ENCODE assay signal across 8 cellular contexts in genomic region chr2:87471478-87471877, GRCh38.
DNase-seq lines count a peak whose midpoint lies in the region; ATAC-seq and TF ChIP-seq lines count a peak whose summit lies in the region.
"Not testable (repeated sequence)": the region's sequence is repeated elsewhere in the genome, so short reads cannot be mapped to it uniquely, and the experiment has no call there.

No MANE protein-coding gene starts in this region.

- CTCF ChIA-PET in AG04450 (lab: Charles Lee); T-cell (lab: Charles Lee): not testable (repeated sequence)

- ATAC-seq in T-cell (replicated peaks in 1 of 4); activated T-cell treated with anti-CD3 and anti-CD28 coated beads, Interleukin-2, amount 50 U/mL, for 4 hours: not testable (repeated sequence)

- H3K36me3 ChIP-seq in cardiac muscle cell, result not testable (repeated sequence)

- intact Hi-C loops in dendritic cell treated with granulocyte-macrophage colony-stimulating factor and Interleukin-4, amounts not matched to agents 40 ng/mL and 50 ng/mL, for 4 days (cut with micrococcal nuclease), result not testable (repeated sequence)

- H3K9me3 ChIP-seq in AG04450 (ENCODE audit: control insufficient read depth, insufficient read depth, low read length); cardiac muscle cell (ENCODE audit: low read depth): not testable (repeated sequence)

- TF ChIP-seq CTCF in AG04450 (IDR thresholded peaks at IDR 0.05; ENCODE audit: low read depth, low read length) (0 out of 2 replicates have a peak, but pooled peaks have one; percentile 22), HFFc6 (IDR thresholded peaks at IDR 0.05) (peak; percentile 53; the same call in 1 of the 2 replicates), cardiac muscle cell (IDR thresholded peaks at IDR 0.05; ENCODE audit: low read depth, low read length) (peak; percentile 14), progenitor cell of endocrine pancreas (IDR thresholded peaks at IDR 0.05; ENCODE audit: unreplicated experiment) (peak; percentile 14)

- H3K27me3 ChIP-seq in AG04450 (ENCODE audit: control insufficient read depth, insufficient read depth, low read length); cardiac muscle cell: not testable (repeated sequence)

- H3K9me3 Mint-ChIP-seq in HFFc6; T-cell; activated T-cell treated with anti-CD3 and anti-CD28 coated beads, Interleukin-2, amount 50 U/mL, for 4 hours; activated naive CD8-positive, alpha-beta T cell treated with anti-CD3 and anti-CD28 coated beads for 36 hours; dendritic cell treated with granulocyte-macrophage colony-stimulating factor and Interleukin-4, amounts not matched to agents 40 ng/mL and 50 ng/mL, for 4 days; progenitor cell of endocrine pancreas (ENCODE audit: low read depth): not testable (repeated sequence)

- peaks cover 29% of the 10 kb centered on the region for H3K4me1 Mint-ChIP-seq in HFFc6 (ENCODE audit: low read depth)
- peaks cover 2 to 57% (median 10%) of the 10 kb centered on the region in 3 donors for H3K4me1 Mint-ChIP-seq in T-cell
- peaks cover 46% of the 10 kb centered on the region for H3K4me1 Mint-ChIP-seq in activated T-cell treated with anti-CD3 and anti-CD28 coated beads, Interleukin-2, amount 50 U/mL, for 4 hours (ENCODE audit: low read depth)
- peaks cover 21% of the 10 kb centered on the region for H3K4me1 Mint-ChIP-seq in activated naive CD8-positive, alpha-beta T cell treated with anti-CD3 and anti-CD28 coated beads for 36 hours
- peaks cover 32% of the 10 kb centered on the region for H3K4me1 Mint-ChIP-seq in dendritic cell treated with granulocyte-macrophage colony-stimulating factor and Interleukin-4, amounts not matched to agents 40 ng/mL and 50 ng/mL, for 4 days (ENCODE audit: low read depth)
- H3K4me1 Mint-ChIP-seq in progenitor cell of endocrine pancreas (ENCODE audit: low read depth), result not testable (repeated sequence)

- not testable (repeated sequence) for H3K27ac Mint-ChIP-seq in HFFc6, progenitor cell of endocrine pancreas
- peak overlapping the region in 1 of 2 donors; percentile 97 for H3K27ac Mint-ChIP-seq in T-cell
- H3K27ac Mint-ChIP-seq in activated naive CD8-positive, alpha-beta T cell treated with anti-CD3 and anti-CD28 coated beads for 36 hours, result peak overlapping the region; percentile 94
- peak overlapping the region; percentile 83 for H3K27ac Mint-ChIP-seq in dendritic cell treated with granulocyte-macrophage colony-stimulating factor and Interleukin-4, amounts not matched to agents 40 ng/mL and 50 ng/mL, for 4 days

- not testable (repeated sequence) for H3K36me3 Mint-ChIP-seq in HFFc6 (ENCODE audit: low read depth); T-cell; dendritic cell treated with granulocyte-macrophage colony-stimulating factor and Interleukin-4, amounts not matched to agents 40 ng/mL and 50 ng/mL, for 4 days (ENCODE audit: low read depth); progenitor cell of endocrine pancreas (ENCODE audit: insufficient read depth)
- H3K36me3 Mint-ChIP-seq in activated T-cell treated with anti-CD3 and anti-CD28 coated beads, Interleukin-2, amount 50 U/mL, for 4 hours (ENCODE audit: insufficient read depth), result peaks cover 14% of the 10 kb centered on the region
- H3K36me3 Mint-ChIP-seq in activated naive CD8-positive, alpha-beta T cell treated with anti-CD3 and anti-CD28 coated beads for 36 hours, result peaks cover 21% of the 10 kb centered on the region

- POLR2A ChIA-PET in AG04450 (lab: Yijun Ruan, JAX); T-cell (lab: Charles Lee): not testable (repeated sequence)

- not testable (repeated sequence) for DNase-seq in AG04450 (ENCODE audit: low read depth, low spot score); HFFc6; T-cell; activated T-cell treated with anti-CD3 and anti-CD28 coated beads, Interleukin-2, amount 50 U/mL, for 4 hours; activated naive CD8-positive, alpha-beta T cell treated with anti-CD3 and anti-CD28 coated beads for 36 hours; cardiac muscle cell (ENCODE audit: low read depth in 1 of 2, low spot score in 1 of 2); progenitor cell of endocrine pancreas (ENCODE audit: low spot score, unreplicated experiment)

- H3K4me1 ChIP-seq in cardiac muscle cell (ENCODE audit: low read depth), result not testable (repeated sequence)

- not testable (repeated sequence) for H3K27me3 Mint-ChIP-seq in HFFc6 (ENCODE audit: insufficient read depth); T-cell; activated T-cell treated with anti-CD3 and anti-CD28 coated beads, Interleukin-2, amount 50 U/mL, for 4 hours (ENCODE audit: low read depth); activated naive CD8-positive, alpha-beta T cell treated with anti-CD3 and anti-CD28 coated beads for 36 hours; dendritic cell treated with granulocyte-macrophage colony-stimulating factor and Interleukin-4, amounts not matched to agents 40 ng/mL and 50 ng/mL, for 4 days; progenitor cell of endocrine pancreas

- not testable (repeated sequence) for H3K27ac ChIP-seq in AG04450 (ENCODE audit: low read depth, low read length); cardiac muscle cell

- H3K4me3 ChIP-seq in AG04450 (ENCODE audit: low read depth, low read length); cardiac muscle cell: not testable (repeated sequence)

- not testable (repeated sequence) for H3K4me3 Mint-ChIP-seq in HFFc6; dendritic cell treated with granulocyte-macrophage colony-stimulating factor and Interleukin-4, amounts not matched to agents 40 ng/mL and 50 ng/mL, for 4 days; progenitor cell of endocrine pancreas (ENCODE audit: low read depth)
- peak overlapping the region in 2 of 3 donors; percentile 57 to 76 for H3K4me3 Mint-ChIP-seq in T-cell
- peak overlapping the region; percentile 88 for H3K4me3 Mint-ChIP-seq in activated T-cell treated with anti-CD3 and anti-CD28 coated beads, Interleukin-2, amount 50 U/mL, for 4 hours
- peak overlapping the region; percentile 82 for H3K4me3 Mint-ChIP-seq in activated naive CD8-positive, alpha-beta T cell treated with anti-CD3 and anti-CD28 coated beads for 36 hours
